ENCODE assay signal across 35 cellular contexts in genomic region chr12:91629440-91629839, GRCh38.
"Had no signal": no experiment of that assay in that cellular context is flagged by ENCODE, and none has a peak within 500 bp of the region (broad histone marks: within the 10 kb centered on the region; RNA-seq: fewer than 3 reads in every experiment).

No MANE protein-coding gene starts in this region.

- H3K27me3 ChIP-seq: ascending aorta, cardiac muscle cell had no signal

- ATAC-seq: activated CD8-positive, alpha-beta T cell treated with anti-CD3 and anti-CD28 coated beads for 36 hours; activated naive CD8-positive, alpha-beta T cell treated with anti-CD3 and anti-CD28 coated beads, Interleukin-2, amount 50 U/mL, for 24 hours; activated T-cell treated with anti-CD3 and anti-CD28 coated beads, Interleukin-2, amount 50 U/mL, for 4 hours; activated T-cell treated with anti-CD3 and anti-CD28 coated beads, Interleukin-2, amount 50 U/mL, for 72 hours; activated T-helper 17 cell treated with anti-CD3 and anti-CD28 coated beads, Interleukin-2, amount 50 U/mL, for 72 hours; T-cell; T-helper 17 cell had no signal

- H3K4me1 ChIP-seq: ascending aorta had no signal

- FAIRE-seq: bronchial epithelial cell had no signal

- H3K36me3 Mint-ChIP-seq: activated CD4-positive, alpha-beta memory T cell treated with anti-CD3 and anti-CD28 coated beads for 36 hours; activated naive CD4-positive, alpha-beta T cell treated with anti-CD3 and anti-CD28 coated beads, Interleukin-2, amount 10 ng/mL, durations not matched to agents 7 days and 5 days; brain; T-cell had no signal

- H3K4me1 Mint-ChIP-seq: activated B cell treated with CpG ODN at 0.5 μM for 24 hours; activated CD4-positive, alpha-beta T cell treated with anti-CD3 and anti-CD28 coated beads, Interleukin-2, amount 10 ng/mL, durations not matched to agents 24 days and 14 days; activated naive CD4-positive, alpha-beta T cell treated with anti-CD3 and anti-CD28 coated beads, Interleukin-2, amount 10 ng/mL, durations not matched to agents 7 days and 5 days; activated naive CD4-positive, alpha-beta T cell treated with anti-CD3 and anti-CD28 coated beads, Interleukin-2, amount 50 U/mL, for 24 hours; activated naive CD8-positive, alpha-beta T cell treated with anti-CD3 and anti-CD28 coated beads, Interleukin-2, amount 10 ng/mL, durations not matched to agents 7 days and 5 days; activated naive CD8-positive, alpha-beta T cell treated with anti-CD3 and anti-CD28 coated beads, Interleukin-2, amount 50 U/mL, for 24 hours; activated T-helper 17 cell treated with anti-CD3 and anti-CD28 coated beads, Interleukin-2, amount 50 U/mL, for 72 hours; central memory CD8-positive, alpha-beta T cell; T-helper 17 cell had no signal

- H3K27ac ChIP-seq: ascending aorta, cardiac muscle cell had no signal

- H3K4me3 Mint-ChIP-seq: activated B cell treated with CpG ODN at 0.5 μM for 24 hours; activated CD4-positive, alpha-beta memory T cell treated with anti-CD3 and anti-CD28 coated beads for 36 hours; activated CD4-positive, alpha-beta T cell treated with anti-CD3 and anti-CD28 coated beads, Interleukin-2, amount 10 ng/mL, durations not matched to agents 24 days and 14 days; activated CD8-positive, alpha-beta T cell treated with anti-CD3 and anti-CD28 coated beads for 36 hours; activated naive CD4-positive, alpha-beta T cell treated with anti-CD3 and anti-CD28 coated beads, Interleukin-2, amount 10 ng/mL, durations not matched to agents 7 days and 5 days; activated naive CD4-positive, alpha-beta T cell treated with anti-CD3 and anti-CD28 coated beads, Interleukin-2, amount 50 U/mL, for 24 hours; activated naive CD8-positive, alpha-beta T cell; activated naive CD8-positive, alpha-beta T cell treated with anti-CD3 and anti-CD28 coated beads, Interleukin-2, amount 10 ng/mL, durations not matched to agents 7 days and 5 days; activated naive CD8-positive, alpha-beta T cell treated with anti-CD3 and anti-CD28 coated beads, Interleukin-2, amount 50 U/mL, for 24 hours; activated T-cell treated with anti-CD3 and anti-CD28 coated beads, Interleukin-2, amount 50 U/mL, for 4 hours; activated T-cell treated with anti-CD3 and anti-CD28 coated beads, Interleukin-2, amount 50 U/mL, for 72 hours; activated T-helper 1 cell treated with anti-CD3 and anti-CD28 coated beads, Interleukin-12 subunit alpha, Interleukin-12 subunit beta, Interleukin-2, Interleukin-4 antibody, amounts not matched to agents 30 ng/mL and 10 ng/mL and 1 ng/mL, durations not matched to agents 14 hours and 24 hours and 36 hours; activated T-helper 17 cell treated with anti-CD3 and anti-CD28 coated beads, Interleukin-2, amount 50 U/mL, for 72 hours; brain; central memory CD8-positive, alpha-beta T cell; T-cell; T-helper 17 cell had no signal

- H3K27ac Mint-ChIP-seq: activated B cell treated with CpG ODN at 0.5 μM for 24 hours; activated CD4-positive, alpha-beta memory T cell treated with anti-CD3 and anti-CD28 coated beads for 36 hours; activated CD4-positive, alpha-beta T cell treated with anti-CD3 and anti-CD28 coated beads, Interleukin-2, amount 10 ng/mL, durations not matched to agents 24 days and 14 days; activated CD8-positive, alpha-beta T cell treated with anti-CD3 and anti-CD28 coated beads for 36 hours; activated naive CD4-positive, alpha-beta T cell treated with anti-CD3 and anti-CD28 coated beads, Interleukin-2, amount 10 ng/mL, durations not matched to agents 7 days and 5 days; activated naive CD4-positive, alpha-beta T cell treated with anti-CD3 and anti-CD28 coated beads, Interleukin-2, amount 50 U/mL, for 24 hours; activated naive CD8-positive, alpha-beta T cell; activated naive CD8-positive, alpha-beta T cell treated with anti-CD3 and anti-CD28 coated beads, Interleukin-2, amount 10 ng/mL, durations not matched to agents 7 days and 5 days; activated naive CD8-positive, alpha-beta T cell treated with anti-CD3 and anti-CD28 coated beads, Interleukin-2, amount 50 U/mL, for 24 hours; activated T-cell treated with anti-CD3 and anti-CD28 coated beads, Interleukin-2, amount 50 U/mL, for 72 hours; activated T-helper 1 cell treated with anti-CD3 and anti-CD28 coated beads, Interleukin-12 subunit alpha, Interleukin-12 subunit beta, Interleukin-2, Interleukin-4 antibody, amounts not matched to agents 30 ng/mL and 10 ng/mL and 1 ng/mL, durations not matched to agents 14 hours and 24 hours and 36 hours; activated T-helper 17 cell treated with anti-CD3 and anti-CD28 coated beads, Interleukin-2, amount 50 U/mL, for 72 hours; T-cell; T-helper 17 cell had no signal

- H3K4me3 ChIP-seq: ascending aorta, cardiac muscle cell had no signal

- H3K36me3 ChIP-seq: ascending aorta, cardiac muscle cell had no signal

- H3K27me3 Mint-ChIP-seq: activated CD4-positive, alpha-beta memory T cell treated with anti-CD3 and anti-CD28 coated beads for 36 hours; activated CD4-positive, alpha-beta T cell treated with anti-CD3 and anti-CD28 coated beads, Interleukin-2, amount 10 ng/mL, durations not matched to agents 24 days and 14 days; activated CD8-positive, alpha-beta T cell treated with anti-CD3 and anti-CD28 coated beads for 36 hours; activated naive CD4-positive, alpha-beta T cell treated with anti-CD3 and anti-CD28 coated beads, Interleukin-2, amount 10 ng/mL, durations not matched to agents 7 days and 5 days; activated naive CD4-positive, alpha-beta T cell treated with anti-CD3 and anti-CD28 coated beads, Interleukin-2, amount 50 U/mL, for 24 hours; activated naive CD8-positive, alpha-beta T cell; activated naive CD8-positive, alpha-beta T cell treated with anti-CD3 and anti-CD28 coated beads, Interleukin-2, amount 10 ng/mL, durations not matched to agents 7 days and 5 days; activated naive CD8-positive, alpha-beta T cell treated with anti-CD3 and anti-CD28 coated beads, Interleukin-2, amount 50 U/mL, for 24 hours; activated T-helper 17 cell treated with anti-CD3 and anti-CD28 coated beads, Interleukin-2, amount 50 U/mL, for 72 hours; brain; central memory CD8-positive, alpha-beta T cell; T-cell; T-helper 17 cell had no signal

- H3K9me3 ChIP-seq: ascending aorta had no signal

- DNase-seq: activated B cell treated with CpG ODN at 0.5 μM for 24 hours; activated CD4-positive, alpha-beta memory T cell treated with anti-CD3 and anti-CD28 coated beads for 36 hours; activated CD4-positive, alpha-beta T cell treated with anti-CD3 and anti-CD28 coated beads for 4 hours; activated CD4-positive, alpha-beta T cell treated with anti-CD3 and anti-CD28 coated beads, Interleukin-2, amount 10 ng/mL, durations not matched to agents 24 days and 14 days; activated CD4-positive, alpha-beta T cell treated with anti-CD3 and anti-CD28 coated beads, Interleukin-2, amount 50 U/mL, for 1 hour; activated CD4-positive, alpha-beta T cell treated with anti-CD3 and anti-CD28 coated beads, Interleukin-2, amount 50 U/mL, for 4 hours; activated CD4-positive, CD25-positive, alpha-beta regulatory T cell treated with anti-CD3 and anti-CD28 coated beads, Interleukin-2, amount 50 U/mL, for 72 hours; activated CD8-positive, alpha-beta memory T cell treated with anti-CD3 and anti-CD28 coated beads, Interleukin-2, amount 50 U/mL, for 4 hours; activated CD8-positive, alpha-beta T cell treated with anti-CD3 and anti-CD28 coated beads for 36 hours; activated effector memory CD4-positive, alpha-beta T cell treated with Interleukin-2 at 50 U/mL for 16 hours; activated gamma-delta T cell; activated naive CD4-positive, alpha-beta T cell treated with anti-CD3 and anti-CD28 coated beads, Interleukin-2, amount 10 ng/mL, durations not matched to agents 7 days and 5 days; activated naive CD4-positive, alpha-beta T cell treated with Interleukin-2 at 50 U/mL for 16 hours; activated naive CD8-positive, alpha-beta T cell treated with anti-CD3 and anti-CD28 coated beads, Interleukin-2, amount 10 ng/mL, durations not matched to agents 7 days and 5 days; activated naive CD8-positive, alpha-beta T cell treated with anti-CD3 and anti-CD28 coated beads, Interleukin-2, amount 50 U/mL, for 24 hours; activated T-cell treated with anti-CD3 and anti-CD28 coated beads for 4 hours; activated T-cell treated with anti-CD3 and anti-CD28 coated beads, Interleukin-2, amount 50 U/mL, for 1 hour; activated T-cell treated with anti-CD3 and anti-CD28 coated beads, Interleukin-2, amount 50 U/mL, for 4 hours; activated T-cell treated with anti-CD3 and anti-CD28 coated beads, Interleukin-2, amount 50 U/mL, for 72 hours; amygdala; anterior cingulate cortex; caudate nucleus; cerebellar nuclear complex; T-cell; T-helper 17 cell; T-helper 9 cell had no signal
